Comparison of ENCODE assay signal across 23 cellular contexts in the genomic region with DNA sequence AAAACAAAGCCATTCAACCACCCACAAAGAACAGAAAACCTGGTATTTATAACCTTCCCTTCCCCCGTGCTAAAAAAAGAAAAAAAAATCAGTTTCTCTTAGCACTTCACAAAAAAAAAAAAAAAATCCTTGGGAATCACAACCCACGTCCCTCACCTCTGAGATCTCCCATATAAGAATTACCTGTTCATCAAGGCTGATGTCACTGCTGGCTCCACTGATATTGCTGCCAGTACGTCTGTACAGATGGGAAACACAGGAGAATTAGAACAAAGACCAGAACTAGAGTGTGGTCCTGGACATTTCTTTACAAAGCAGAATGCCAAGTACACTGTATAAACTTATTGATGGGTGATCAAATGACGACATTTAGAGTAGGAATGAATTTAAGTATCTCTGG. TPM values are rescaled to one million over a fixed set of nuclear protein-coding genes. Genes with fewer than 3 reads are reported as not detected.
A peak's percentile ranks its signal among the peaks of the same experiment; 100 is the strongest.
DNase-seq lines count a peak whose midpoint lies in the region; ATAC-seq and TF ChIP-seq lines count a peak whose summit lies in the region.
"Had no signal": no experiment of that assay in that cellular context is flagged by ENCODE, and none has a peak within 500 bp of the region (broad histone marks: within the 10 kb centered on the region; RNA-seq: fewer than 3 reads in every experiment).

No MANE protein-coding gene starts in this region.

- no peak overlapping the region for H3K4me3 ChIP-seq in CD4-positive, CD25-positive, alpha-beta regulatory T cell (ENCODE audit: low read depth, low read length)
- H3K4me3 ChIP-seq in body of pancreas (no peak overlapping the region), thyroid gland (replicated peaks in 1 of 3) (no peak overlapping the region)
- H3K4me3 ChIP-seq: A549; BLaER1 treated with 17β-estradiol and CSF1 and Interleukin-3, amounts not matched to agents 10 nM and 100 nM; GM23338 had no signal

- H3K27ac ChIP-seq in CD4-positive, CD25-positive, alpha-beta regulatory T cell (ENCODE audit: insufficient read depth, low read length, poor library complexity, severe bottlenecking): no peak overlapping the region
- H3K27ac ChIP-seq in body of pancreas: peak overlapping the region in 3 of 4 donors; percentile 64 to 85 (median 79)
- H3K27ac ChIP-seq in thyroid gland: peak overlapping the region in 2 of 3 donors; percentile 82 to 87
- H3K27ac ChIP-seq in foreskin keratinocyte: no peak overlapping the region
- H3K27ac ChIP-seq: A549; BLaER1 treated with 17β-estradiol and CSF1 and Interleukin-3, amounts not matched to agents 10 nM and 100 nM had no signal

- TF ChIP-seq POLR2A in body of pancreas (IDR thresholded peaks at IDR 0.05): no peak
- TF ChIP-seq POLR2A in thyroid gland (IDR thresholded peaks at IDR 0.05): no peak

- ATAC-seq in activated T-cell treated with anti-CD3 and anti-CD28 coated beads, Interleukin-2, amount 50 U/mL, for 72 hours (replicated peaks in 1 of 2): no peak
- no peak for ATAC-seq in CD4-positive, CD25-positive, alpha-beta regulatory T cell (ENCODE audit: low read depth in 2 of 2)
- ATAC-seq in body of pancreas: no peak
- no peak for ATAC-seq in foreskin keratinocyte
- ATAC-seq: A549, GM23338, HCT116 had no signal

- no peaks in the 10 kb centered on the region for H3K4me1 ChIP-seq in CD4-positive, CD25-positive, alpha-beta regulatory T cell (ENCODE audit: control insufficient read depth, insufficient read depth, low read length, poor library complexity, severe bottlenecking)
- H3K4me1 ChIP-seq in body of pancreas: peaks cover 39% of the 10 kb centered on the region
- H3K4me1 ChIP-seq in thyroid gland: peaks cover 16 to 32% of the 10 kb centered on the region in 2 donors
- H3K4me1 ChIP-seq in foreskin keratinocyte: no peaks in the 10 kb centered on the region
- H3K4me1 ChIP-seq: A549; BE2C; BLaER1 treated with 17β-estradiol and CSF1 and Interleukin-3, amounts not matched to agents 10 nM and 100 nM had no signal

- H3K9me3 Mint-ChIP-seq in activated T-cell treated with anti-CD3 and anti-CD28 coated beads, Interleukin-2, amount 50 U/mL, for 72 hours: no peaks in the 10 kb centered on the region
- H3K9me3 Mint-ChIP-seq in CD4-positive, CD25-positive, alpha-beta regulatory T cell: no peaks in the 10 kb centered on the region
- H3K9me3 Mint-ChIP-seq: CD14-positive monocyte; CD4-positive, alpha-beta memory T cell; GM23338; H9 had no signal

- no peak overlapping the region for H3K4me3 Mint-ChIP-seq in activated T-cell treated with anti-CD3 and anti-CD28 coated beads, Interleukin-2, amount 50 U/mL, for 72 hours
- no peak overlapping the region for H3K4me3 Mint-ChIP-seq in CD4-positive, CD25-positive, alpha-beta regulatory T cell
- H3K4me3 Mint-ChIP-seq: CD14-positive monocyte; CD4-positive, alpha-beta memory T cell; GM23338; H9 had no signal

- H3K36me3 Mint-ChIP-seq in activated T-cell treated with anti-CD3 and anti-CD28 coated beads, Interleukin-2, amount 50 U/mL, for 72 hours (ENCODE audit: insufficient read depth in 2 of 2): peaks cover 8 to 44% of the 10 kb centered on the region in 2 donors
- H3K36me3 Mint-ChIP-seq in CD4-positive, CD25-positive, alpha-beta regulatory T cell: peaks cover 64% of the 10 kb centered on the region

- H3K27me3 Mint-ChIP-seq in activated T-cell treated with anti-CD3 and anti-CD28 coated beads, Interleukin-2, amount 50 U/mL, for 72 hours (ENCODE audit: low read depth): no peaks in the 10 kb centered on the region
- H3K27me3 Mint-ChIP-seq in CD4-positive, CD25-positive, alpha-beta regulatory T cell: no peaks in the 10 kb centered on the region
- H3K27me3 Mint-ChIP-seq: CD4-positive, alpha-beta memory T cell had no signal

- H3K4me1 Mint-ChIP-seq in activated T-cell treated with anti-CD3 and anti-CD28 coated beads, Interleukin-2, amount 50 U/mL, for 72 hours (ENCODE audit: low read depth): no peaks in the 10 kb centered on the region
- peaks cover 6 to 23% (median 17%) of the 10 kb centered on the region in 4 donors for H3K4me1 Mint-ChIP-seq in CD4-positive, CD25-positive, alpha-beta regulatory T cell
- H3K4me1 Mint-ChIP-seq: CD14-positive monocyte, GM23338, H9 had no signal

- DNase-seq in activated T-cell treated with anti-CD3 and anti-CD28 coated beads, Interleukin-2, amount 50 U/mL, for 72 hours: no peak
- DNase-seq in activated T-cell treated with anti-CD3 and anti-CD28 coated beads for 4 hours (no peak), body of pancreas (no peak), thyroid gland (no peak), foreskin keratinocyte (no peak), OCI-M1 (lab: John Stamatoyannopoulos, UW) (no peak)
- DNase-seq in CD4-positive, CD25-positive, alpha-beta regulatory T cell: no peak
- DNase-seq: 8988T; ACHN; AML-193; BE2C; Calu3; CD4-positive, alpha-beta memory T cell; COR-L47; DMS53; DMS79 treated with DMSO at 0.1 percent for 48 hours; GF-D8; H9 had no signal

- intact Hi-C loops in body of pancreas (cut with DNase I): loop anchor here (10.0 kb wide), 1 partner anchor 56 kb away; no protein-coding TSS in a partner anchor
- intact Hi-C loops in thyroid gland (cut with DNase I): no loop called here

- no peaks in the 10 kb centered on the region for H3K9me3 ChIP-seq in CD4-positive, CD25-positive, alpha-beta regulatory T cell (ENCODE audit: control insufficient read depth in 2 of 2, low read length in 2 of 2)
- H3K9me3 ChIP-seq in body of pancreas (no peaks in the 10 kb centered on the region), thyroid gland (no peaks in the 10 kb centered on the region)
- H3K9me3 ChIP-seq: A549; BE2C; BLaER1 treated with 17β-estradiol and CSF1 and Interleukin-3, amounts not matched to agents 10 nM and 100 nM had no signal

- H3K27ac Mint-ChIP-seq in activated T-cell treated with anti-CD3 and anti-CD28 coated beads, Interleukin-2, amount 50 U/mL, for 72 hours: peak overlapping the region; percentile 43
- peak overlapping the region in 2 of 3 donors; percentile 6 to 72 for H3K27ac Mint-ChIP-seq in CD4-positive, CD25-positive, alpha-beta regulatory T cell
- H3K27ac Mint-ChIP-seq: CD14-positive monocyte, GM23338, H9 had no signal

- WGBS in body of pancreas, 2 donors: 63 to 75% methylated on average over 4 of the region's 4 CpGs
- WGBS in thyroid gland, 2 donors: 91% methylated on average over 4 of the region's 4 CpGs

- peaks cover 92% of the 10 kb centered on the region for H3K36me3 ChIP-seq in CD4-positive, CD25-positive, alpha-beta regulatory T cell (ENCODE audit: control insufficient read depth, insufficient read depth, low read length)
- H3K36me3 ChIP-seq in body of pancreas (replicated peaks in 1 of 2; ENCODE audit: insufficient read depth in 1 of 2, low read depth in 2 of 2) (peaks cover 14 to 27% of the 10 kb centered on the region in 2 donors), thyroid gland (peaks cover 53 to 74% of the 10 kb centered on the region in 2 donors)

- TF ChIP-seq CTCF in body of pancreas (IDR thresholded peaks at IDR 0.05): no peak
- TF ChIP-seq CTCF in thyroid gland (IDR thresholded peaks at IDR 0.05): no peak
- no peak for TF ChIP-seq CTCF in foreskin keratinocyte (conservative IDR thresholded peaks at IDR 0.05)

- no peaks in the 10 kb centered on the region for H3K27me3 ChIP-seq in CD4-positive, CD25-positive, alpha-beta regulatory T cell (ENCODE audit: control insufficient read depth, insufficient read depth, low read length)
- H3K27me3 ChIP-seq in body of pancreas (no peaks in the 10 kb centered on the region), thyroid gland (no peaks in the 10 kb centered on the region), foreskin keratinocyte (no peaks in the 10 kb centered on the region)
- H3K27me3 ChIP-seq: BE2C; BLaER1 treated with 17β-estradiol and CSF1 and Interleukin-3, amounts not matched to agents 10 nM and 100 nM had no signal

RNA-seq across cellular contexts. Expression of gene OSBP, which starts 14.9 kb away (rescaled TPM):
- 10 to 100 TPM; 61.9 to 67.4 TPM for total RNA-seq in activated T-cell treated with anti-CD3 and anti-CD28 coated beads, Interleukin-2, amount 50 U/mL, for 72 hours
- 50.9 TPM for total RNA-seq in CD4-positive, CD25-positive, alpha-beta regulatory T cell
- polyA plus RNA-seq in CD4-positive, CD25-positive, alpha-beta regulatory T cell: 10 to 100 TPM; 23.9 to 30.9 (median 27.3) TPM
- 10 to 100 TPM; 28.5 to 30.3 TPM for total RNA-seq in body of pancreas
- total RNA-seq in thyroid gland: 10 to 100 TPM; 47.3 to 59.6 (median 49.5) TPM
- 38.1 and 41.1 TPM in 2 replicates for total RNA-seq in foreskin keratinocyte
- 13.6 and 14.4 TPM in 2 replicates for polyA plus RNA-seq in foreskin keratinocyte

Comparison
In these comparisons a context has a peak if more than half of its experiments do, and no peak if none do; other contexts are left out.
1. H3K27ac ChIP-seq: peak in body of pancreas (3 of 4) and thyroid gland (2 of 3); none in CD4-positive, CD25-positive, alpha-beta regulatory T cell (single experiment) and foreskin keratinocyte (single experiment).